ENCODE assay signal across 1 cellular context in the genomic region with DNA sequence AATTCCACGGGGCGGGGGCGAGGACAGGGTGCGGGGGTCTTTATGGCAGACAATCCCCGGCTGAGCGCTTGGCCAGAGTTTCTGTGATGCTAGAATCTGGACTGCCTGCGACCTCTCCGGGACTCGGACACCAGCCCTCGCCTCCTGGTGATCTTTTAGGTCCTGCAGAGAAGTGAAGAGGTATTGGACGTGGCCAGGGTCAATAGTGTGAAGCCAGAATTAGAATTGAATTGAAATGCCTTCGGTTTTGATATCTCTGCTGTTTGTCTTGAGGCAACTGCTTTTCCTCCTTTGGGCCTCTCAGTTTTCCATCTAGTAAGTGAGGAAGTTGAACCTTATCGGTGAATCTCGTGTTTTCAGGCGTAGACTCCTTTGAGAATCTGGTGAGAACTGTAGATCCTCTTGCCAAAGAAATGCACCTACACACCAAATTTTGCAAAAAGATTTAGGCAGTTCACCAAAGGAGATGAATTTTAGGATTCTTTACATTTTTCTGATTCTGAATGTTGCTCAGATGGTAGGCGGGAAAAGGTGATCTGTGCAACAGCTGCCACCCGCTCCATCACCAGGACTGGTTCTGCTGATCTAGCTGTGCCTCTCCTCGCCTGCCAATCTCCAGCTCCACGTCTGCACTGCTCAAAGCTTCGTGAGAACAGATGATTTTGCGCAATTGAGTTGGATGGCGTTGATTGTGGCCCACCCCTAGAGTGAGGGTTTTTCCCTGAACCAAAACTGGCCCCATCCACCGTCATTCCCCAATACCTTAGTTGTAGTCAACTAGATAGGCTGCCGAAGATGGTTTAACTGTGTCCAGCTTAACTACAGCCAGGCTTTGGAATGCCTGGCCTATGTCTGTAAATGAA.
TF ChIP-seq lines count a peak whose summit lies in the region.

No MANE protein-coding gene starts in this region.

TF ChIP-seq in HEK293, 187 proteins besides CTCF, POLR2A, EP300 and RAD21 (continued from another document):
- TF ChIP-seq, protein P1, sequence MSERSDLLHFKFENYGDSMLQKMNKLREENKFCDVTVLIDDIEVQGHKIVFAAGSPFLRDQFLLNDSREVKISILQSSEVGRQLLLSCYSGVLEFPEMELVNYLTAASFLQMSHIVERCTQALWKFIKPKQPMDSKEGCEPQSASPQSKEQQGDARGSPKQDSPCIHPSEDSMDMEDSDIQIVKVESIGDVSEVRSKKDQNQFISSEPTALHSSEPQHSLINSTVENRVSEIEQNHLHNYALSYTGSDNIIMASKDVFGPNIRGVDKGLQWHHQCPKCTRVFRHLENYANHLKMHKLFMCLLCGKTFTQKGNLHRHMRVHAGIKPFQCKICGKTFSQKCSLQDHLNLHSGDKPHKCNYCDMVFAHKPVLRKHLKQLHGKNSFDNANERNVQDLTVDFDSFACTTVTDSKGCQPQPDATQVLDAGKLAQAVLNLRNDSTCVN (tag by site-specific recombination; optimal IDR thresholded peaks at IDR 0.05): no peak
- TF ChIP-seq ZNF274 (IDR thresholded peaks at IDR 0.05; ENCODE audit: low read length) (no peak), ZNF274 (tag by site-specific recombination; IDR thresholded peaks at IDR 0.05; ENCODE audit: borderline replicate concordance) (no peak), WT1 (tag by site-specific recombination; IDR thresholded peaks at IDR 0.05) (0 out of 2 replicates have a peak, but pooled peaks have one; percentile 2), ZNF211 (tag by site-specific recombination; IDR thresholded peaks at IDR 0.05; ENCODE audit: low read depth) (no peak), ZNF776 (tag by site-specific recombination; IDR thresholded peaks at IDR 0.05; ENCODE audit: borderline replicate concordance) (no peak), ZNF184 (tag by site-specific recombination; IDR thresholded peaks at IDR 0.05) (no peak), HOXA7 (CRISPR knock-in tag; IDR thresholded peaks at IDR 0.05; ENCODE audit: borderline replicate concordance) (no peak), ZBTB17 (tag by site-specific recombination; IDR thresholded peaks at IDR 0.05) (peak; percentile 68), ZNF600 (tag by site-specific recombination; IDR thresholded peaks at IDR 0.05) (0 out of 2 replicates have a peak, but pooled peaks have one; percentile 15), SP2 (tag by site-specific recombination; IDR thresholded peaks at IDR 0.05) (no peak), ZNF248 (tag by site-specific recombination; IDR thresholded peaks at IDR 0.05) (no peak)
- TF ChIP-seq, protein P2, sequence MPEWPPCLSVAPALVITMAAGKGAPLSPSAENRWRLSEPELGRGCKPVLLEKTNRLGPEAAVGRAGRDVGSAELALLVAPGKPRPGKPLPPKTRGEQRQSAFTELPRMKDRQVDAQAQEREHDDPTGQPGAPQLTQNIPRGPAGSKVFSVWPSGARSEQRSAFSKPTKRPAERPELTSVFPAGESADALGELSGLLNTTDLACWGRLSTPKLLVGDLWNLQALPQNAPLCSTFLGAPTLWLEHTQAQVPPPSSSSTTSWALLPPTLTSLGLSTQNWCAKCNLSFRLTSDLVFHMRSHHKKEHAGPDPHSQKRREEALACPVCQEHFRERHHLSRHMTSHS (tag by site-specific recombination; IDR thresholded peaks at IDR 0.05): no peak
- TF ChIP-seq, protein P3, sequence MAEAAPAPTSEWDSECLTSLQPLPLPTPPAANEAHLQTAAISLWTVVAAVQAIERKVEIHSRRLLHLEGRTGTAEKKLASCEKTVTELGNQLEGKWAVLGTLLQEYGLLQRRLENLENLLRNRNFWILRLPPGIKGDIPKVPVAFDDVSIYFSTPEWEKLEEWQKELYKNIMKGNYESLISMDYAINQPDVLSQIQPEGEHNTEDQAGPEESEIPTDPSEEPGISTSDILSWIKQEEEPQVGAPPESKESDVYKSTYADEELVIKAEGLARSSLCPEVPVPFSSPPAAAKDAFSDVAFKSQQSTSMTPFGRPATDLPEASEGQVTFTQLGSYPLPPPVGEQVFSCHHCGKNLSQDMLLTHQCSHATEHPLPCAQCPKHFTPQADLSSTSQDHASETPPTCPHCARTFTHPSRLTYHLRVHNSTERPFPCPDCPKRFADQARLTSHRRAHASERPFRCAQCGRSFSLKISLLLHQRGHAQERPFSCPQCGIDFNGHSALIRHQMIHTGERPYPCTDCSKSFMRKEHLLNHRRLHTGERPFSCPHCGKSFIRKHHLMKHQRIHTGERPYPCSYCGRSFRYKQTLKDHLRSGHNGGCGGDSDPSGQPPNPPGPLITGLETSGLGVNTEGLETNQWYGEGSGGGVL (tag by site-specific recombination; IDR thresholded peaks at IDR 0.05): no peak
- TF ChIP-seq, protein P4, sequence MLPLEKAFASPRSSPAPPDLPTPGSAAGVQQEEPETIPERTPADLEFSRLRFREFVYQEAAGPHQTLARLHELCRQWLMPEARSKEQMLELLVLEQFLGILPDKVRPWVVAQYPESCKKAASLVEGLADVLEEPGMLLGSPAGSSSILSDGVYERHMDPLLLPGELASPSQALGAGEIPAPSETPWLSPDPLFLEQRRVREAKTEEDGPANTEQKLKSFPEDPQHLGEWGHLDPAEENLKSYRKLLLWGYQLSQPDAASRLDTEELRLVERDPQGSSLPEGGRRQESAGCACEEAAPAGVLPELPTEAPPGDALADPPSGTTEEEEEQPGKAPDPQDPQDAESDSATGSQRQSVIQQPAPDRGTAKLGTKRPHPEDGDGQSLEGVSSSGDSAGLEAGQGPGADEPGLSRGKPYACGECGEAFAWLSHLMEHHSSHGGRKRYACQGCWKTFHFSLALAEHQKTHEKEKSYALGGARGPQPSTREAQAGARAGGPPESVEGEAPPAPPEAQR (tag by site-specific recombination; IDR thresholded peaks at IDR 0.05): 0 out of 2 replicates have a peak, but pooled peaks have one; percentile 47
- TF ChIP-seq, protein P5, sequence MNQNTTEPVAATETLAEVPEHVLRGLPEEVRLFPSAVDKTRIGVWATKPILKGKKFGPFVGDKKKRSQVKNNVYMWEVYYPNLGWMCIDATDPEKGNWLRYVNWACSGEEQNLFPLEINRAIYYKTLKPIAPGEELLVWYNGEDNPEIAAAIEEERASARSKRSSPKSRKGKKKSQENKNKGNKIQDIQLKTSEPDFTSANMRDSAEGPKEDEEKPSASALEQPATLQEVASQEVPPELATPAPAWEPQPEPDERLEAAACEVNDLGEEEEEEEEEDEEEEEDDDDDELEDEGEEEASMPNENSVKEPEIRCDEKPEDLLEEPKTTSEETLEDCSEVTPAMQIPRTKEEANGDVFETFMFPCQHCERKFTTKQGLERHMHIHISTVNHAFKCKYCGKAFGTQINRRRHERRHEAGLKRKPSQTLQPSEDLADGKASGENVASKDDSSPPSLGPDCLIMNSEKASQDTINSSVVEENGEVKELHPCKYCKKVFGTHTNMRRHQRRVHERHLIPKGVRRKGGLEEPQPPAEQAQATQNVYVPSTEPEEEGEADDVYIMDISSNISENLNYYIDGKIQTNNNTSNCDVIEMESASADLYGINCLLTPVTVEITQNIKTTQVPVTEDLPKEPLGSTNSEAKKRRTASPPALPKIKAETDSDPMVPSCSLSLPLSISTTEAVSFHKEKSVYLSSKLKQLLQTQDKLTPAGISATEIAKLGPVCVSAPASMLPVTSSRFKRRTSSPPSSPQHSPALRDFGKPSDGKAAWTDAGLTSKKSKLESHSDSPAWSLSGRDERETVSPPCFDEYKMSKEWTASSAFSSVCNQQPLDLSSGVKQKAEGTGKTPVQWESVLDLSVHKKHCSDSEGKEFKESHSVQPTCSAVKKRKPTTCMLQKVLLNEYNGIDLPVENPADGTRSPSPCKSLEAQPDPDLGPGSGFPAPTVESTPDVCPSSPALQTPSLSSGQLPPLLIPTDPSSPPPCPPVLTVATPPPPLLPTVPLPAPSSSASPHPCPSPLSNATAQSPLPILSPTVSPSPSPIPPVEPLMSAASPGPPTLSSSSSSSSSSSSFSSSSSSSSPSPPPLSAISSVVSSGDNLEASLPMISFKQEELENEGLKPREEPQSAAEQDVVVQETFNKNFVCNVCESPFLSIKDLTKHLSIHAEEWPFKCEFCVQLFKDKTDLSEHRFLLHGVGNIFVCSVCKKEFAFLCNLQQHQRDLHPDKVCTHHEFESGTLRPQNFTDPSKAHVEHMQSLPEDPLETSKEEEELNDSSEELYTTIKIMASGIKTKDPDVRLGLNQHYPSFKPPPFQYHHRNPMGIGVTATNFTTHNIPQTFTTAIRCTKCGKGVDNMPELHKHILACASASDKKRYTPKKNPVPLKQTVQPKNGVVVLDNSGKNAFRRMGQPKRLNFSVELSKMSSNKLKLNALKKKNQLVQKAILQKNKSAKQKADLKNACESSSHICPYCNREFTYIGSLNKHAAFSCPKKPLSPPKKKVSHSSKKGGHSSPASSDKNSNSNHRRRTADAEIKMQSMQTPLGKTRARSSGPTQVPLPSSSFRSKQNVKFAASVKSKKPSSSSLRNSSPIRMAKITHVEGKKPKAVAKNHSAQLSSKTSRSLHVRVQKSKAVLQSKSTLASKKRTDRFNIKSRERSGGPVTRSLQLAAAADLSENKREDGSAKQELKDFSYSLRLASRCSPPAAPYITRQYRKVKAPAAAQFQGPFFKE (tag by site-specific recombination; IDR thresholded peaks at IDR 0.05; ENCODE audit: borderline replicate concordance): no peak
- TF ChIP-seq, protein P6, sequence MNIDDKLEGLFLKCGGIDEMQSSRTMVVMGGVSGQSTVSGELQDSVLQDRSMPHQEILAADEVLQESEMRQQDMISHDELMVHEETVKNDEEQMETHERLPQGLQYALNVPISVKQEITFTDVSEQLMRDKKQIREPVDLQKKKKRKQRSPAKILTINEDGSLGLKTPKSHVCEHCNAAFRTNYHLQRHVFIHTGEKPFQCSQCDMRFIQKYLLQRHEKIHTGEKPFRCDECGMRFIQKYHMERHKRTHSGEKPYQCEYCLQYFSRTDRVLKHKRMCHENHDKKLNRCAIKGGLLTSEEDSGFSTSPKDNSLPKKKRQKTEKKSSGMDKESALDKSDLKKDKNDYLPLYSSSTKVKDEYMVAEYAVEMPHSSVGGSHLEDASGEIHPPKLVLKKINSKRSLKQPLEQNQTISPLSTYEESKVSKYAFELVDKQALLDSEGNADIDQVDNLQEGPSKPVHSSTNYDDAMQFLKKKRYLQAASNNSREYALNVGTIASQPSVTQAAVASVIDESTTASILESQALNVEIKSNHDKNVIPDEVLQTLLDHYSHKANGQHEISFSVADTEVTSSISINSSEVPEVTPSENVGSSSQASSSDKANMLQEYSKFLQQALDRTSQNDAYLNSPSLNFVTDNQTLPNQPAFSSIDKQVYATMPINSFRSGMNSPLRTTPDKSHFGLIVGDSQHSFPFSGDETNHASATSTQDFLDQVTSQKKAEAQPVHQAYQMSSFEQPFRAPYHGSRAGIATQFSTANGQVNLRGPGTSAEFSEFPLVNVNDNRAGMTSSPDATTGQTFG (tag by site-specific recombination; IDR thresholded peaks at IDR 0.05; ENCODE audit: borderline replicate concordance): no peak
- TF ChIP-seq, protein P7, sequence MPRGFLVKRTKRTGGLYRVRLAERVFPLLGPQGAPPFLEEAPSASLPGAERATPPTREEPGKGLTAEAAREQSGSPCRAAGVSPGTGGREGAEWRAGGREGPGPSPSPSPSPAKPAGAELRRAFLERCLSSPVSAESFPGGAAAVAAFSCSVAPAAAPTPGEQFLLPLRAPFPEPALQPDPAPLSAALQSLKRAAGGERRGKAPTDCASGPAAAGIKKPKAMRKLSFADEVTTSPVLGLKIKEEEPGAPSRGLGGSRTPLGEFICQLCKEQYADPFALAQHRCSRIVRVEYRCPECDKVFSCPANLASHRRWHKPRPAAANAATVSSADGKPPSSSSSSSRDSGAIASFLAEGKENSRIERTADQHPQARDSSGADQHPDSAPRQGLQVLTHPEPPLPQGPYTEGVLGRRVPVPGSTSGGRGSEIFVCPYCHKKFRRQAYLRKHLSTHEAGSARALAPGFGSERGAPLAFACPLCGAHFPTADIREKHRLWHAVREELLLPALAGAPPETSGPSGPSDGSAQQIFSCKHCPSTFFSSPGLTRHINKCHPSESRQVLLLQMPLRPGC (tag by site-specific recombination; IDR thresholded peaks at IDR 0.05): peak; percentile 39; the same call in 1 of the 2 replicates
- TF ChIP-seq, protein P8, sequence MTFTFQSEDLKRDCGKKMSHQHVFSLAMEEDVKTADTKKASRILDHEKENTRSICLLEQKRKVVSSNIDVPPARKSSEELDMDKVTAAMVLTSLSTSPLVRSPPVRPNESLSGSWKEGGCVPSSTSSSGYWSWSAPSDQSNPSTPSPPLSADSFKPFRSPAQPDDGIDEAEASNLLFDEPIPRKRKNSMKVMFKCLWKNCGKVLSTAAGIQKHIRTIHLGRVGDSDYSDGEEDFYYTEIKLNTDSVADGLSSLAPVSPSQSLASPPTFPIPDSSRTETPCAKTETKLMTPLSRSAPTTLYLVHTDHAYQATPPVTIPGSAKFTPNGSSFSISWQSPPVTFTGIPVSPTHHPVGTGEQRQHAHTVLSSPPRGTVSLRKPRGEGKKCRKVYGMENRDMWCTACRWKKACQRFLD (tag by site-specific recombination; IDR thresholded peaks at IDR 0.05): no peak
- TF ChIP-seq, protein P9, sequence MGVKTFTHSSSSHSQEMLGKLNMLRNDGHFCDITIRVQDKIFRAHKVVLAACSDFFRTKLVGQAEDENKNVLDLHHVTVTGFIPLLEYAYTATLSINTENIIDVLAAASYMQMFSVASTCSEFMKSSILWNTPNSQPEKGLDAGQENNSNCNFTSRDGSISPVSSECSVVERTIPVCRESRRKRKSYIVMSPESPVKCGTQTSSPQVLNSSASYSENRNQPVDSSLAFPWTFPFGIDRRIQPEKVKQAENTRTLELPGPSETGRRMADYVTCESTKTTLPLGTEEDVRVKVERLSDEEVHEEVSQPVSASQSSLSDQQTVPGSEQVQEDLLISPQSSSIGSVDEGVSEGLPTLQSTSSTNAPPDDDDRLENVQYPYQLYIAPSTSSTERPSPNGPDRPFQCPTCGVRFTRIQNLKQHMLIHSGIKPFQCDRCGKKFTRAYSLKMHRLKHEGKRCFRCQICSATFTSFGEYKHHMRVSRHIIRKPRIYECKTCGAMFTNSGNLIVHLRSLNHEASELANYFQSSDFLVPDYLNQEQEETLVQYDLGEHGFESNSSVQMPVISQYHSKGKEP (tag by site-specific recombination; IDR thresholded peaks at IDR 0.05): 0 out of 2 replicates have a peak, but pooled peaks have one; percentile 7
- TF ChIP-seq, protein P10, sequence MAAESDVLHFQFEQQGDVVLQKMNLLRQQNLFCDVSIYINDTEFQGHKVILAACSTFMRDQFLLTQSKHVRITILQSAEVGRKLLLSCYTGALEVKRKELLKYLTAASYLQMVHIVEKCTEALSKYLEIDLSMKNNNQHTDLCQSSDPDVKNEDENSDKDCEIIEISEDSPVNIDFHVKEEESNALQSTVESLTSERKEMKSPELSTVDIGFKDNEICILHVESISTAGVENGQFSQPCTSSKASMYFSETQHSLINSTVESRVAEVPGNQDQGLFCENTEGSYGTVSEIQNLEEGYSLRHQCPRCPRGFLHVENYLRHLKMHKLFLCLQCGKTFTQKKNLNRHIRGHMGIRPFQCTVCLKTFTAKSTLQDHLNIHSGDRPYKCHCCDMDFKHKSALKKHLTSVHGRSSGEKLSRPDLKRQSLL (tag by site-specific recombination; IDR thresholded peaks at IDR 0.05): no peak
- TF ChIP-seq, protein P11, sequence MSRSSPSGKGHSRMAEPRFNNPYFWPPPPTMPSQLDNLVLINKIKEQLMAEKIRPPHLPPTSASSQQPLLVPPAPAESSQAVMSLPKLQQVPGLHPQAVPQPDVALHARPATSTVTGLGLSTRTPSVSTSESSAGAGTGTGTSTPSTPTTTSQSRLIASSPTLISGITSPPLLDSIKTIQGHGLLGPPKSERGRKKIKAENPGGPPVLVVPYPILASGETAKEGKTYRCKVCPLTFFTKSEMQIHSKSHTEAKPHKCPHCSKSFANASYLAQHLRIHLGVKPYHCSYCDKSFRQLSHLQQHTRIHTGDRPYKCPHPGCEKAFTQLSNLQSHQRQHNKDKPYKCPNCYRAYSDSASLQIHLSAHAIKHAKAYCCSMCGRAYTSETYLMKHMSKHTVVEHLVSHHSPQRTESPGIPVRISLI (tag by site-specific recombination; IDR thresholded peaks at IDR 0.05): no peak
